15 cellular contexts compared by ENCODE assay signal in genomic region chr6:159829515-159829914, GRCh38. TPM values are rescaled to one million over a fixed set of nuclear protein-coding genes. Genes with fewer than 3 reads are reported as not detected.
DNase-seq lines count a peak whose midpoint lies in the region; ATAC-seq, FAIRE-seq and TF ChIP-seq lines count a peak whose summit lies in the region.
"Had no signal": no experiment of that assay in that cellular context is flagged by ENCODE, and none has a peak within 500 bp of the region (broad histone marks: within the 10 kb centered on the region; RNA-seq: fewer than 3 reads in every experiment).

No MANE protein-coding gene starts in this region.

- FAIRE-seq in GM12878 (lab: Jason Lieb, UNC), result no peak

- no peak overlapping the region for H3K4me3 ChIP-seq in GM12878

- H3K27ac Mint-ChIP-seq in endothelial cell (ENCODE audit: unreplicated experiment), result no peak overlapping the region
- H3K27ac Mint-ChIP-seq: activated naive CD4-positive, alpha-beta T cell treated with anti-CD3 and anti-CD28 coated beads, Interleukin-2, amount 50 U/mL, for 24 hours; stimulated activated naive CD8-positive, alpha-beta T cell treated with anti-CD3 and anti-CD28 coated beads, Interleukin-15, amount 100 ng/mL, for 72 hours; T-helper 1 cell treated with Interleukin-12 subunit alpha and Interleukin-12 subunit beta and Interleukin-4 antibody, amounts not matched to agents 30 μg/mL and 1 μg/mL, for 36 hours had no signal

- peak overlapping the region; percentile 63 for H2AFZ ChIP-seq in GM12878 (ENCODE audit: control insufficient read depth, low read depth, low read length)

- no peaks in the 10 kb centered on the region for H4K20me1 ChIP-seq in GM12878 (ENCODE audit: control insufficient read depth, insufficient read depth)

- POLR2A ChIA-PET in GM12878 (lab: Charles Lee), result interaction anchor here (0.6 to 1.7 kb wide), 4 partner anchors 10 to 72 kb away, joined by 3 to 6 read pairs (median 4); no protein-coding TSS in a partner anchor

- 0 out of 2 replicates have a peak, but pooled peaks cover 9% of the 10 kb centered on the region for H3K4me1 ChIP-seq in GM12878 (ENCODE audit: control insufficient read depth, insufficient read depth, low read length)
- H3K4me1 ChIP-seq: BE2C had no signal

- in situ Hi-C loops in GM12878 (cut with MboI), result no loop called here

- H3K79me2 ChIP-seq in GM12878 (ENCODE audit: control insufficient read depth, insufficient read depth, low read length), result no peaks in the 10 kb centered on the region

- no peak for TF ChIP-seq EP300 in GM12878 (IDR thresholded peaks at IDR 0.05; ENCODE audit: borderline replicate concordance in 1 of 2, control insufficient read depth in 1 of 2, low read depth in 2 of 2, low read length in 2 of 2)

- SMC1A ChIA-PET in GM12878 (lab: Charles Lee; ENCODE audit: uncharacterized antibody, unreplicated experiment), result interaction anchor here (0.8 to 1.3 kb wide), 3 partner anchors 21 to 42 kb away, joined by 3 read pairs; no protein-coding TSS in a partner anchor

- DNase-seq in GDM1 (lab: John Stamatoyannopoulos, UW) (peak; percentile 18), Kasumi-1 (lab: John Stamatoyannopoulos, UW) (peak; percentile 73 to 82), GM12878 (ENCODE audit: low read depth, low spot score) (no peak), NCI-H2196 (lab: John Stamatoyannopoulos, UW; ENCODE audit: unreplicated experiment) (no peak), NCI-H2171 (lab: John Stamatoyannopoulos, UW) (no peak), endothelial cell (ENCODE audit: low spot score) (no peak), iPS-NIHi11 (ENCODE audit: low spot score) (no peak)
- DNase-seq: BE2C; NCI-H2029 treated with DMSO at 0.1 percent for 48 hours; stimulated activated CD4-positive, alpha-beta T cell treated with anti-CD3 and anti-CD28 coated beads, Interleukin-4, amount 100 ng/mL, for 1 hour; stimulated activated naive CD8-positive, alpha-beta T cell treated with anti-CD3 and anti-CD28 coated beads, Interleukin-15, amount 100 ng/mL, for 72 hours had no signal

- H3K36me3 Mint-ChIP-seq in endothelial cell (ENCODE audit: low read depth, unreplicated experiment), result no peaks in the 10 kb centered on the region
- H3K36me3 Mint-ChIP-seq: activated naive CD4-positive, alpha-beta T cell treated with anti-CD3 and anti-CD28 coated beads, Interleukin-2, amount 50 U/mL, for 24 hours had no signal

- no peaks in the 10 kb centered on the region for H3K9me3 ChIP-seq in GM12878 (replicated peaks; ENCODE audit: control insufficient read depth, insufficient read depth, low read length)
- H3K9me3 ChIP-seq: BE2C had no signal

- no TSS peak for BruUV-seq in GM12878 (replicated peaks; lab: Mats Ljungman, UMichigan)

- no peaks in the 10 kb centered on the region for H3K27me3 ChIP-seq in GM12878 (replicated peaks in 1 of 2; ENCODE audit: control insufficient read depth in 2 of 2, insufficient read depth in 2 of 2, low read length in 1 of 2)
- H3K27me3 ChIP-seq: BE2C had no signal

- TF ChIP-seq CTCF in GM12878 (IDR thresholded peaks at IDR 0.05 in 2 of 3, conservative IDR thresholded peaks at IDR 0.05 in 1 of 3; ENCODE audit: control insufficient read depth in 2 of 3, extremely low read depth in 1 of 3, insufficient read depth in 1 of 3, low read depth in 3 of 3, low read length in 3 of 3) (no peak), endothelial cell (IDR thresholded peaks at IDR 0.05; ENCODE audit: unreplicated experiment) (no peak)

- CTCF ChIA-PET in GM12878 (lab: Yijun Ruan, JAX), result interaction anchor here (0.9 to 1.0 kb wide), 2 partner anchors 15 to 40 kb away, joined by 3 read pairs; partner anchors contain the start of genes MRPL18 and TCP1

- H3K4me3 Mint-ChIP-seq in endothelial cell (ENCODE audit: unreplicated experiment), result no peak overlapping the region
- H3K4me3 Mint-ChIP-seq: activated naive CD4-positive, alpha-beta T cell treated with anti-CD3 and anti-CD28 coated beads, Interleukin-2, amount 50 U/mL, for 24 hours; stimulated activated naive CD8-positive, alpha-beta T cell treated with anti-CD3 and anti-CD28 coated beads, Interleukin-15, amount 100 ng/mL, for 72 hours; T-helper 1 cell treated with Interleukin-12 subunit alpha and Interleukin-12 subunit beta and Interleukin-4 antibody, amounts not matched to agents 30 μg/mL and 1 μg/mL, for 36 hours had no signal

- H3K4me1 Mint-ChIP-seq in endothelial cell (ENCODE audit: unreplicated experiment), result peaks cover 10% of the 10 kb centered on the region

- H3K4me2 ChIP-seq in GM12878 (ENCODE audit: control insufficient read depth, insufficient read depth), result peak overlapping the region; percentile 25; the same call in 1 of the 2 replicates

- TF ChIP-seq POLR2A in GM12878 (IDR thresholded peaks at IDR 0.05; ENCODE audit: low read depth, low read length), result no peak

- no peak overlapping the region for H3K9ac ChIP-seq in GM12878 (ENCODE audit: control insufficient read depth, insufficient read depth, low read length)

- RAD21 ChIA-PET in GM12878 (lab: Charles Lee; ENCODE audit: unreplicated experiment), result interaction anchor here (0.9 kb wide), 1 partner anchor 34 kb away, joined by 3 read pairs; no protein-coding TSS in a partner anchor

- intact Hi-C loops in GM12878 (cut with micrococcal nuclease; ENCODE audit: unreplicated experiment), result no loop called here

- H3K9me3 Mint-ChIP-seq in endothelial cell (ENCODE audit: unreplicated experiment), result no peaks in the 10 kb centered on the region
- H3K9me3 Mint-ChIP-seq: activated naive CD4-positive, alpha-beta T cell treated with anti-CD3 and anti-CD28 coated beads, Interleukin-2, amount 50 U/mL, for 24 hours; stimulated activated naive CD8-positive, alpha-beta T cell treated with anti-CD3 and anti-CD28 coated beads, Interleukin-15, amount 100 ng/mL, for 72 hours; T-helper 1 cell treated with Interleukin-12 subunit alpha and Interleukin-12 subunit beta and Interleukin-4 antibody, amounts not matched to agents 30 μg/mL and 1 μg/mL, for 36 hours had no signal

- 5% methylated on average over 4 of the region's 4 CpGs for WGBS in GM12878 (ENCODE audit: insufficient coverage, insufficient replicate concordance, low lambda C conversion rate, missing lambda C conversion rate)

- ATAC-seq in GM21528 (IDR thresholded peaks at IDR 0.05; ENCODE audit: low FRiP score, unreplicated experiment), result peak; percentile 49
- ATAC-seq in GM12878, result peak; percentile 64
- ATAC-seq: stimulated activated naive CD8-positive, alpha-beta T cell treated with anti-CD3 and anti-CD28 coated beads, Interleukin-15, amount 100 ng/mL, for 72 hours had no signal

- no peaks in the 10 kb centered on the region for H3K36me3 ChIP-seq in GM12878 (ENCODE audit: control insufficient read depth in 2 of 2, insufficient read depth in 2 of 2, low read length in 1 of 2)
- H3K36me3 ChIP-seq: BE2C had no signal

- no peak overlapping the region for H3K27ac ChIP-seq in GM12878 (ENCODE audit: control insufficient read depth, insufficient read depth)

- TF ChIP-seq RAD21 in GM12878 (IDR thresholded peaks at IDR 0.05; ENCODE audit: insufficient read depth, low read depth, low read length), result no peak

- H3K27me3 Mint-ChIP-seq in endothelial cell (ENCODE audit: unreplicated experiment), result no peaks in the 10 kb centered on the region
- H3K27me3 Mint-ChIP-seq: activated naive CD4-positive, alpha-beta T cell treated with anti-CD3 and anti-CD28 coated beads, Interleukin-2, amount 50 U/mL, for 24 hours; stimulated activated naive CD8-positive, alpha-beta T cell treated with anti-CD3 and anti-CD28 coated beads, Interleukin-15, amount 100 ng/mL, for 72 hours had no signal

RNA-seq across cellular contexts. Expression of gene PNLDC1, which starts 29.4 kb away (rescaled TPM):
- not detected in 2 replicates for total RNA-seq in GM12878 (2013; cell fraction: nucleolus; rRNA removed)
- 0.38 TPM in 1 of 2 replicates, not detected in the other for total RNA-seq in GM12878 (2014; rRNA removed)
- 0.09 TPM in 1 of 2 replicates, not detected in the other for total RNA-seq in GM12878 (2014; rRNA removed; fragmentation: Illumina TruSeq; extraction: Trizol)
- total RNA-seq in GM12878 (2021), result 0.19 TPM in 1 of 2 replicates, not detected in the other
- not detected for polyA plus RNA-seq in GM12878 (2011; ENCODE audit: low read depth)
- polyA plus RNA-seq in GM12878 (2011; rRNA removed), result 0.07 and 0.08 TPM in 2 replicates
- polyA plus RNA-seq in GM12878 (2011; cell fraction: cytosol; rRNA removed), result 0.03 and 0.08 TPM in 2 replicates
- 0.13 TPM in 2 replicates for polyA plus RNA-seq in GM12878 (2011; cell fraction: nucleus; rRNA removed)
- not detected in 2 replicates for polyA plus RNA-seq in GM12878 (2012)
- polyA plus RNA-seq in GM12878 (2014; fragmentation: Illumina TruSeq; extraction: Trizol), result 0.07 TPM in 1 of 2 replicates, not detected in the other
- polyA plus RNA-seq in GM12878 (2014; fragmentation: Nextera tagmentation; extraction: Ambion mirVana), result under 1 TPM; 0.09 to 0.16 TPM
- polyA plus RNA-seq in GM12878 (2014; rRNA removed), result 0.06 and 0.16 TPM in 2 replicates
- under 1 TPM; 0.09 to 0.25 TPM for polyA plus RNA-seq in GM12878 (2016; fragmentation: Nextera tagmentation; extraction: Ambion mirVana)
- polyA minus RNA-seq in GM12878 (2011; rRNA and poly(A)+ RNA removed), result not detected in 2 replicates
- not detected in 2 replicates for polyA minus RNA-seq in GM12878 (2011; cell fraction: cytosol; rRNA and poly(A)+ RNA removed)
- polyA minus RNA-seq in GM12878 (2011; cell fraction: nucleus; rRNA and poly(A)+ RNA removed), result not detected in 2 replicates
- total RNA-seq in endothelial cell (ENCODE audit: unreplicated experiment), result not detected
- total RNA-seq: G401 had no signal

RNA-seq across cellular contexts. Expression of gene MRPL18, which starts 39.2 kb away (rescaled TPM):
- 7.2 and 7.7 TPM in 2 replicates for total RNA-seq in GM12878 (2013; cell fraction: nucleolus; rRNA removed)
- 98.6 and 104 TPM in 2 replicates for total RNA-seq in GM12878 (2014; rRNA removed)
- 81.9 and 82.3 TPM in 2 replicates for total RNA-seq in GM12878 (2014; rRNA removed; fragmentation: Illumina TruSeq; extraction: Trizol)
- total RNA-seq in GM12878 (2021), result 68.5 and 69.3 TPM in 2 replicates
- 27.6 TPM for polyA plus RNA-seq in GM12878 (2011; ENCODE audit: low read depth)
- 108 and 128 TPM in 2 replicates for polyA plus RNA-seq in GM12878 (2011; rRNA removed)
- polyA plus RNA-seq in GM12878 (2011; cell fraction: cytosol; rRNA removed), result 71.8 and 90.7 TPM in 2 replicates
- polyA plus RNA-seq in GM12878 (2011; cell fraction: nucleus; rRNA removed), result 56.8 and 59.3 TPM in 2 replicates
- polyA plus RNA-seq in GM12878 (2012), result 46.6 and 58.0 TPM in 2 replicates
- polyA plus RNA-seq in GM12878 (2014; fragmentation: Illumina TruSeq; extraction: Trizol), result 78.8 and 80.0 TPM in 2 replicates
- 100 to 1,000 TPM; 148 to 203 TPM for polyA plus RNA-seq in GM12878 (2014; fragmentation: Nextera tagmentation; extraction: Ambion mirVana)
- 106 and 124 TPM in 2 replicates for polyA plus RNA-seq in GM12878 (2014; rRNA removed)
- 100 to 1,000 TPM; 174 to 177 TPM for polyA plus RNA-seq in GM12878 (2016; fragmentation: Nextera tagmentation; extraction: Ambion mirVana)
- 33.0 and 37.8 TPM in 2 replicates for polyA minus RNA-seq in GM12878 (2011; rRNA and poly(A)+ RNA removed)
- 12.4 and 18.0 TPM in 2 replicates for polyA minus RNA-seq in GM12878 (2011; cell fraction: cytosol; rRNA and poly(A)+ RNA removed)
- polyA minus RNA-seq in GM12878 (2011; cell fraction: nucleus; rRNA and poly(A)+ RNA removed), result 11.7 and 14.4 TPM in 2 replicates
- 31.0 TPM for total RNA-seq in endothelial cell (ENCODE audit: unreplicated experiment)

RNA-seq across cellular contexts. Expression of gene TCP1, which starts 40.1 kb away (rescaled TPM):
- total RNA-seq in GM12878 (2013; cell fraction: nucleolus; rRNA removed), result 171 and 186 TPM in 2 replicates
- total RNA-seq in GM12878 (2014; rRNA removed), result 347 and 350 TPM in 2 replicates
- 329 and 350 TPM in 2 replicates for total RNA-seq in GM12878 (2014; rRNA removed; fragmentation: Illumina TruSeq; extraction: Trizol)
- 306 and 317 TPM in 2 replicates for total RNA-seq in GM12878 (2021)
- polyA plus RNA-seq in GM12878 (2011; ENCODE audit: low read depth), result 136 TPM
- 133 and 194 TPM in 2 replicates for polyA plus RNA-seq in GM12878 (2011; rRNA removed)
- polyA plus RNA-seq in GM12878 (2011; cell fraction: cytosol; rRNA removed), result 104 and 110 TPM in 2 replicates
- 182 and 230 TPM in 2 replicates for polyA plus RNA-seq in GM12878 (2011; cell fraction: nucleus; rRNA removed)
- polyA plus RNA-seq in GM12878 (2012), result 168 and 174 TPM in 2 replicates
- 294 and 401 TPM in 2 replicates for polyA plus RNA-seq in GM12878 (2014; fragmentation: Illumina TruSeq; extraction: Trizol)
- polyA plus RNA-seq in GM12878 (2014; fragmentation: Nextera tagmentation; extraction: Ambion mirVana), result 100 to 1,000 TPM; 201 to 241 TPM
- polyA plus RNA-seq in GM12878 (2014; rRNA removed), result 170 and 172 TPM in 2 replicates
- 100 to 1,000 TPM; 452 to 457 TPM for polyA plus RNA-seq in GM12878 (2016; fragmentation: Nextera tagmentation; extraction: Ambion mirVana)
- 148 and 226 TPM in 2 replicates for polyA minus RNA-seq in GM12878 (2011; rRNA and poly(A)+ RNA removed)
- 166 and 180 TPM in 2 replicates for polyA minus RNA-seq in GM12878 (2011; cell fraction: cytosol; rRNA and poly(A)+ RNA removed)
- polyA minus RNA-seq in GM12878 (2011; cell fraction: nucleus; rRNA and poly(A)+ RNA removed), result 125 and 214 TPM in 2 replicates
- total RNA-seq in endothelial cell (ENCODE audit: unreplicated experiment), result 213 TPM

Comparison
In these comparisons a context has a peak if more than half of its experiments do, and no peak if none do; other contexts are left out.
1. DNase-seq: peak in GDM1 (single experiment) and Kasumi-1 (2 of 2); none in GM12878 (single experiment), NCI-H2196 (single experiment), NCI-H2171 (single experiment), endothelial cell (single experiment) and iPS-NIHi11 (single experiment).